Comparison of ENCODE assay signal across 18 cellular contexts in the genomic region with DNA sequence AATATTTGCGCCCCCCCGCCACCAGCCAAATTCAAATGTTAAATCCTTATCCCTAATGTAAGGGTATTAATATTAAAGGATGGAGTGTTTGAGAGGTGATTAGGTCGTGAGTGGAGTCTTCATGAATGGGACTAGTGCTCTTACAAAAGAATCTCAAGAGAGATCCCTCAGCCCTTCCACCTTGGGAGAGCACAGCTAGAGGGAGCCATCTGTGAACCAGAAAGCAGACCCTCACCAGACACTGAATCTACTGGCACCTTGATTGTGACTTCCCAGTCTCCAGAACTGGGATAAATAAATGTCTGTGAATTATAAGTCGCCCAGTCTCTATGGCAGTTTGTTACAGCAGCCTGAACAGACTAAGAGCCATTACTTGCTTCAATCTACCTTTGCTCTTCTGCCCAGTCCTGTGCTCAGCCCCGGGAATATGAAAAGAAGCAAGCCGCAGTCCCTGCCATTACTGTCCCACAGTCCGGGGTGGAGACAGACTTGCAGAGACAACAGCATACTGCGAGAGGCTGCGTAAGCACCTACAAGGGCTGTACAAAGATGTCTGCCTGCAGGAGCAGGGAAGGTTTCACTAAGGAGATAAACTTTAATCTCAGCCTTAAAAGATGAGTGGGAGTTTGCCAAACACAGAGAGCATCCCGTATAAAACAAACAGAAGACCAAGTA.
"Had no signal": no experiment of that assay in that cellular context is flagged by ENCODE, and none has a peak within 500 bp of the region (broad histone marks: within the 10 kb centered on the region; RNA-seq: fewer than 3 reads in every experiment).

No MANE protein-coding gene starts in this region.

- H3K27me3 ChIP-seq: cardiac muscle cell, esophagus muscularis mucosa, gastroesophageal sphincter, tibial artery had no signal

- H3K36me3 ChIP-seq: cardiac muscle cell, esophagus muscularis mucosa, gastroesophageal sphincter, heart left ventricle, tibial artery had no signal

- H3K9me3 ChIP-seq: esophagus muscularis mucosa, gastroesophageal sphincter, heart left ventricle, tibial artery had no signal

- ATAC-seq: gastroesophageal sphincter; left ventricle myocardium superior; natural killer cell; stimulated activated naive CD8-positive, alpha-beta T cell treated with anti-CD3 and anti-CD28 coated beads, Interleukin-15, Interleukin-2, amounts not matched to agents 100 U/mL and 50 U/mL, for 24 hours had no signal

- H3K4me1 ChIP-seq: esophagus muscularis mucosa, gastroesophageal sphincter, heart left ventricle, tibial artery had no signal

- FAIRE-seq: endothelial cell of umbilical vein had no signal

- DNase-seq: activated CD4-positive, alpha-beta memory T cell treated with anti-CD3 and anti-CD28 coated beads, Interleukin-2, amount 10 ng/mL, durations not matched to agents 7 days and 5 days; activated CD4-positive, alpha-beta T cell treated with anti-CD3 and anti-CD28 coated beads for 48 hours; activated CD4-positive, CD25-positive, alpha-beta regulatory T cell; activated naive CD4-positive, alpha-beta T cell treated with anti-CD3 and anti-CD28 coated beads for 36 hours; activated T-cell treated with anti-CD3 and anti-CD28 coated beads, Interleukin-2, amount 50 U/mL, for 24 hours; effector CD8-positive, alpha-beta T cell; left ventricle myocardium superior; natural killer cell; occipital lobe; stimulated activated CD4-positive, alpha-beta T cell treated with anti-CD3 and anti-CD28 coated beads, Interleukin-2, amount 100 ng/mL, for 24 hours; stimulated activated naive CD8-positive, alpha-beta T cell treated with anti-CD3 and anti-CD28 coated beads, Interleukin-15, Interleukin-2, amounts not matched to agents 100 U/mL and 50 U/mL, for 24 hours; substantia nigra; tibial artery had no signal

- H3K27ac ChIP-seq: cardiac muscle cell, esophagus muscularis mucosa, gastroesophageal sphincter, heart left ventricle, tibial artery had no signal

- H3K4me3 ChIP-seq: cardiac muscle cell, esophagus muscularis mucosa, gastroesophageal sphincter, heart left ventricle, tibial artery had no signal
